23 cellular contexts compared by ENCODE assay signal in the genomic region with DNA sequence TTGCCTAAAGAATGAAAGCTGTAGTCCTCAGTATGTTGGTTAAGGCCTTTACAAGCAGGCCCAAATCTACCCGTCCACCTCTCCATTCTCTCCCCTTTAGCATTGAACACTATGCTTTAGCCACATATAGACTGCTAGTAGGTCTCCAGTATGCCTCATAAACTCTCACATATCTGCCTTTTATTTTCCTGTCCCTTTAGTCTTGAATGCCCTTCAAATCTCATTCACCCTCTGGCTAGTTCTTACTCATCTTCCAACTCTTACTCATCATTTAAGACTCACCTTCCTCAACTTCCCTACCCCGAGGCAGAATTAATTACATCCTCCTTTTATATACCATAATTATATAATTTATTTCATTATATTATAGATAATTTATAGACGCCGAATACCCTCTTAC.
DNase-seq lines count a peak whose midpoint lies in the region; ATAC-seq, FAIRE-seq and TF ChIP-seq lines count a peak whose summit lies in the region.
"Had no signal": no experiment of that assay in that cellular context is flagged by ENCODE, and none has a peak within 500 bp of the region (broad histone marks: within the 10 kb centered on the region; RNA-seq: fewer than 3 reads in every experiment).

No MANE protein-coding gene starts in this region.

- H3K9me3 ChIP-seq in left ventricle myocardium inferior (replicated peaks): no peaks in the 10 kb centered on the region
- no peaks in the 10 kb centered on the region for H3K9me3 ChIP-seq in hepatocyte (ENCODE audit: low read depth)
- H3K9me3 ChIP-seq in HepG2 (ENCODE audit: low read length): no peaks in the 10 kb centered on the region
- H3K9me3 ChIP-seq: colonic mucosa, heart right ventricle, neutrophil, stomach, upper lobe of left lung had no signal

- no peaks in the 10 kb centered on the region for H3K9me2 ChIP-seq in hepatocyte (replicated peaks; ENCODE audit: insufficient read depth)

- DNase-seq in left ventricle myocardium inferior (no peak), Right ventricle myocardium inferior (ENCODE audit: missing footprints) (no peak), hepatocyte (ENCODE audit: low spot score) (no peak), HepG2 (ENCODE audit: low spot score) (no peak), SK-N-DZ (ENCODE audit: low spot score) (no peak), left ventricle myocardium superior (no peak)
- DNase-seq in activated effector memory CD4-positive, alpha-beta T cell treated with Interleukin-2 at 50 U/mL for 16 hours: no peak
- DNase-seq: 8988T; activated CD8-positive, alpha-beta T cell treated with anti-CD3 and anti-CD28 coated beads for 36 hours; activated T-cell treated with anti-CD3 and anti-CD28 coated beads, Interleukin-2, amount 50 U/mL, for 24 hours; colonic mucosa; heart right ventricle; NCI-H1694; NCI-H774; stimulated activated CD4-positive, alpha-beta T cell treated with anti-CD3 and anti-CD28 coated beads, Interleukin-12 subunit alpha, Interleukin-12 subunit beta, amount 100 ng/mL, for 4 hours; stomach; T-helper 9 cell; upper lobe of left lung had no signal

- H3K4me2 ChIP-seq in hepatocyte (no peak overlapping the region), HepG2 (ENCODE audit: low read depth, low read length) (no peak overlapping the region)

- intact Hi-C loops in left ventricle myocardium inferior (cut with micrococcal nuclease) (no loop called here), Right ventricle myocardium inferior (cut with DNase I) (no loop called here), HepG2 (cut with micrococcal nuclease; ENCODE audit: unreplicated experiment) (no loop called here), left ventricle myocardium superior (cut with micrococcal nuclease) (no loop called here)

- H3K4me1 ChIP-seq in left ventricle myocardium inferior (no peaks in the 10 kb centered on the region), hepatocyte (ENCODE audit: insufficient read depth) (peaks cover 4% of the 10 kb centered on the region), HepG2 (ENCODE audit: insufficient read depth, low read length) (no peaks in the 10 kb centered on the region)
- H3K4me1 ChIP-seq: colonic mucosa, stomach, upper lobe of left lung had no signal

- POLR2A ChIA-PET in HepG2 (lab: Yijun Ruan, JAX): no interaction called here

- BruUV-seq in HepG2 (replicated peaks; lab: Mats Ljungman, UMichigan): no TSS peak

- TF ChIP-seq EP300 in HepG2 (IDR thresholded peaks at IDR 0.05; ENCODE audit: low read depth in 2 of 2, low read length in 2 of 2) (no peak), HepG2 (CRISPR knock-in tag; IDR thresholded peaks at IDR 0.05; ENCODE audit: borderline replicate concordance) (no peak)

- H2AFZ ChIP-seq in hepatocyte: no peak overlapping the region
- H2AFZ ChIP-seq in HepG2 (ENCODE audit: low read length): no peak overlapping the region

- ATAC-seq in Right ventricle myocardium inferior (no peak), SK-N-SH treated with all-trans-retinoic acid at 6 μM for 48 hours (no peak), HepG2 (no peak), left ventricle myocardium superior (no peak)
- ATAC-seq: activated CD8-positive, alpha-beta T cell treated with anti-CD3 and anti-CD28 coated beads for 36 hours; GM12878 had no signal

- WGBS in hepatocyte (ENCODE audit: low lambda C conversion rate, missing lambda C conversion rate): 90% methylated on average over 4 of the region's 4 CpGs
- 50% methylated on average over 4 of the region's 4 CpGs for WGBS in HepG2 (ENCODE audit: low lambda C conversion rate)

- no peak for TF ChIP-seq RAD21 in HepG2 (CRISPR knock-in tag; IDR thresholded peaks at IDR 0.05)

- CTCF ChIA-PET in HepG2 (lab: Yijun Ruan, JAX; ENCODE audit: low intra/inter-chr PET ratio, low total read pairs): no interaction called here

- in situ Hi-C loops in HepG2 (cut with HindIII; ENCODE audit: extremely low pct_ligation_motif_present, low pct_unique_long_range_greater_than_20kb): no loop called here

- H3K9ac ChIP-seq in HepG2 (ENCODE audit: insufficient read depth, low read depth, low read length): no peak overlapping the region

- no peak overlapping the region for H3K4me3 ChIP-seq in left ventricle myocardium inferior
- H3K4me3 ChIP-seq in hepatocyte: no peak overlapping the region
- no peak overlapping the region for H3K4me3 ChIP-seq in HepG2 (replicated peaks in 1 of 3; ENCODE audit: insufficient read depth in 1 of 3, low read depth in 2 of 3, low read length in 3 of 3)
- H3K4me3 ChIP-seq: colonic mucosa, GM12878, heart right ventricle, stomach, upper lobe of left lung had no signal

- no peaks in the 10 kb centered on the region for H3K79me2 ChIP-seq in hepatocyte
- H3K79me2 ChIP-seq in HepG2 (ENCODE audit: insufficient read depth, low read length): no peaks in the 10 kb centered on the region

- TF ChIP-seq CTCF in left ventricle myocardium inferior (IDR thresholded peaks at IDR 0.05; ENCODE audit: borderline replicate concordance) (no peak), hepatocyte (IDR thresholded peaks at IDR 0.05; ENCODE audit: poor library complexity) (no peak), HepG2 (CRISPR knock-in tag; IDR thresholded peaks at IDR 0.05) (no peak)

- no peaks in the 10 kb centered on the region for H3K36me3 ChIP-seq in left ventricle myocardium inferior
- no peaks in the 10 kb centered on the region for H3K36me3 ChIP-seq in hepatocyte (replicated peaks; ENCODE audit: insufficient read depth, low read depth)
- no peaks in the 10 kb centered on the region for H3K36me3 ChIP-seq in HepG2 (replicated peaks in 1 of 2; ENCODE audit: control insufficient read depth in 1 of 2, insufficient read depth in 2 of 2, low read length in 2 of 2)
- H3K36me3 ChIP-seq: colonic mucosa, heart right ventricle, neutrophil, stomach, upper lobe of left lung had no signal

- H3K27me3 ChIP-seq in left ventricle myocardium inferior (ENCODE audit: low read depth) (no peaks in the 10 kb centered on the region), hepatocyte (no peaks in the 10 kb centered on the region), HepG2 (ENCODE audit: control insufficient read depth in 1 of 2, insufficient read depth in 2 of 2, low read length in 2 of 2) (no peaks in the 10 kb centered on the region)
- H3K27me3 ChIP-seq: colonic mucosa, heart right ventricle, stomach, upper lobe of left lung had no signal

- peak overlapping the region; percentile 62 for H3K27ac ChIP-seq in left ventricle myocardium inferior (replicated peaks)
- peak overlapping the region; percentile 62 for H3K27ac ChIP-seq in hepatocyte
- no peak overlapping the region for H3K27ac ChIP-seq in HepG2 (ENCODE audit: extremely low read length, insufficient read depth, low read length)
- H3K27ac ChIP-seq: C4-2B, colonic mucosa, neutrophil, stomach, upper lobe of left lung had no signal

- TF ChIP-seq POLR2A in HepG2 (IDR thresholded peaks at IDR 0.05; ENCODE audit: insufficient read depth in 1 of 2, low read depth in 2 of 2, low read length in 2 of 2): no peak

- H4K20me1 ChIP-seq in hepatocyte (ENCODE audit: insufficient read depth, poor library complexity, severe bottlenecking): no peaks in the 10 kb centered on the region
- no peaks in the 10 kb centered on the region for H4K20me1 ChIP-seq in HepG2 (ENCODE audit: insufficient read depth, low read length)

- FAIRE-seq in HepG2 (lab: Jason Lieb, UNC): no peak
- FAIRE-seq: GM12878, GM19239 had no signal

TF ChIP-seq in SK-N-SH treated with all-trans-retinoic acid at 6 μM for 48 hours, 23 proteins besides CTCF, POLR2A, EP300 and RAD21:
- no peak for TF ChIP-seq TCF4 (CRISPR knock-in tag; IDR thresholded peaks at IDR 0.05; ENCODE audit: borderline replicate concordance)
- TF ChIP-seq ESRRG (CRISPR knock-in tag; IDR thresholded peaks at IDR 0.05): no peak
- 0 out of 2 replicates have a peak, but pooled peaks have one; percentile 22 for TF ChIP-seq ZC3H10 (CRISPR knock-in tag; IDR thresholded peaks at IDR 0.05)

TF ChIP-seq in HepG2, 621 proteins besides CTCF, POLR2A, EP300 and RAD21:
- TF ChIP-seq KDM5B (CRISPR knock-in tag; IDR thresholded peaks at IDR 0.05; ENCODE audit: borderline replicate concordance) (no peak), NFE2 (CRISPR knock-in tag; IDR thresholded peaks at IDR 0.05) (no peak), SOX5 (CRISPR knock-in tag; IDR thresholded peaks at IDR 0.05; ENCODE audit: borderline replicate concordance) (no peak), BRCA1 (CRISPR knock-in tag; IDR thresholded peaks at IDR 0.05) (no peak), NFKBIZ (CRISPR knock-in tag; IDR thresholded peaks at IDR 0.05) (no peak)
- TF ChIP-seq, protein P1, sequence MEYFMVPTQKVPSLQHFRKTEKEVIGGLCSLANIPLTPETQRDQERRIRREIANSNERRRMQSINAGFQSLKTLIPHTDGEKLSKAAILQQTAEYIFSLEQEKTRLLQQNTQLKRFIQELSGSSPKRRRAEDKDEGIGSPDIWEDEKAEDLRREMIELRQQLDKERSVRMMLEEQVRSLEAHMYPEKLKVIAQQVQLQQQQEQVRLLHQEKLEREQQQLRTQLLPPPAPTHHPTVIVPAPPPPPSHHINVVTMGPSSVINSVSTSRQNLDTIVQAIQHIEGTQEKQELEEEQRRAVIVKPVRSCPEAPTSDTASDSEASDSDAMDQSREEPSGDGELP (IDR thresholded peaks at IDR 0.05; ENCODE audit: borderline replicate concordance, low read depth): no peak
